Comparison of ENCODE assay signal across 4 cellular contexts in genomic region chr6:84043555-84043954, GRCh38.
"Had no signal": no experiment of that assay in that cellular context is flagged by ENCODE, and none has a peak within 500 bp of the region (broad histone marks: within the 10 kb centered on the region; RNA-seq: fewer than 3 reads in every experiment).

No MANE protein-coding gene starts in this region.

- H3K36me3 Mint-ChIP-seq: IgD-negative memory B cell had no signal

- DNase-seq: H9, HCEC 1CT had no signal

- H3K4me3 Mint-ChIP-seq: GM23338, H9, IgD-negative memory B cell had no signal

- H3K4me3 ChIP-seq: GM23338 had no signal

- H3K27ac Mint-ChIP-seq: GM23338, H9, IgD-negative memory B cell had no signal

- H3K4me1 Mint-ChIP-seq: GM23338, IgD-negative memory B cell had no signal
